16 cellular contexts compared by ENCODE assay signal in the genomic region with DNA sequence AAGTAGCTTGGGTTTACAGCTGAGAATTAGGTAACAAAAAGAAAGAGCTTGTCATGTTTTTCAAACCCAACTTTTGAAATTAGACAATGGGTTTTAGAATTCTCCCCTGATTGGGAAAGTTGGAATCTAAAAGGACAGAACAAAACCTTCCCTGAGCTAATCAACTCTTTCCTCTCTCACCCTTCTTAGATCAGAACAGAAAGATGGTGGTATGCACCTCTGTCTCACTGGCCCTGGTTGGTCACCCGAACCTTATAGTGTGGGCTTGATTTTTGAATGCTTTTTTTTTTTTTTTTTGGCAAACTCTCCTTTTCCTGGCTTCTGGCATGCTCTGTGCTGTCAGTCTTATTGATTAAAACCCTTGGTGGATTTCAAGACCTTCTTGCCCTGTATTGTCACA.
"Had no signal": no experiment of that assay in that cellular context is flagged by ENCODE, and none has a peak within 500 bp of the region (broad histone marks: within the 10 kb centered on the region; RNA-seq: fewer than 3 reads in every experiment).

No MANE protein-coding gene starts in this region.

- H3K27ac Mint-ChIP-seq: effector memory CD8-positive, alpha-beta T cell; naive thymus-derived CD8-positive, alpha-beta T cell; nephron progenitor cell; progenitor cell of endocrine pancreas; stimulated activated effector memory CD8-positive, alpha-beta T cell treated with anti-CD3 and anti-CD28 coated beads, Interleukin-12 subunit alpha, Interleukin-12 subunit beta, amount 100 ng/mL, for 72 hours had no signal

- ATAC-seq: effector memory CD8-positive, alpha-beta T cell; left ventricle myocardium superior; lower lobe of right lung; naive thymus-derived CD8-positive, alpha-beta T cell; sciatic nerve; stimulated activated effector memory CD8-positive, alpha-beta T cell treated with anti-CD3 and anti-CD28 coated beads, Interleukin-12 subunit alpha, Interleukin-12 subunit beta, amount 100 ng/mL, for 72 hours had no signal

- DNase-seq: cortex of kidney; effector memory CD8-positive, alpha-beta T cell; head of caudate nucleus; left ventricle myocardium superior; lower lobe of right lung; naive thymus-derived CD8-positive, alpha-beta T cell; nephron progenitor cell; stimulated activated CD4-positive, alpha-beta T cell treated with anti-CD3 and anti-CD28 coated beads, Interleukin-2, amount 100 ng/mL, for 24 hours; stimulated activated CD4-positive, alpha-beta T cell treated with anti-CD3 and anti-CD28 coated beads, Interleukin-4, amount 100 ng/mL, for 24 hours; stimulated activated naive CD4-positive, alpha-beta T cell treated with Interleukin-2 at 50 U/mL for 16 hours; stomach; thyroid gland; trophoblast cell had no signal

- H3K4me3 Mint-ChIP-seq: effector memory CD8-positive, alpha-beta T cell; naive thymus-derived CD8-positive, alpha-beta T cell; nephron progenitor cell; stimulated activated effector memory CD8-positive, alpha-beta T cell treated with anti-CD3 and anti-CD28 coated beads, Interleukin-12 subunit alpha, Interleukin-12 subunit beta, amount 100 ng/mL, for 72 hours had no signal

- H3K27me3 Mint-ChIP-seq: effector memory CD8-positive, alpha-beta T cell; naive thymus-derived CD8-positive, alpha-beta T cell; progenitor cell of endocrine pancreas had no signal

- H3K36me3 Mint-ChIP-seq: naive thymus-derived CD8-positive, alpha-beta T cell; stimulated activated effector memory CD8-positive, alpha-beta T cell treated with anti-CD3 and anti-CD28 coated beads, Interleukin-12 subunit alpha, Interleukin-12 subunit beta, amount 100 ng/mL, for 72 hours had no signal

- H3K4me1 Mint-ChIP-seq: naive thymus-derived CD8-positive, alpha-beta T cell; stimulated activated effector memory CD8-positive, alpha-beta T cell treated with anti-CD3 and anti-CD28 coated beads, Interleukin-12 subunit alpha, Interleukin-12 subunit beta, amount 100 ng/mL, for 72 hours had no signal
